2 cellular contexts compared by ENCODE assay signal in the genomic region with DNA sequence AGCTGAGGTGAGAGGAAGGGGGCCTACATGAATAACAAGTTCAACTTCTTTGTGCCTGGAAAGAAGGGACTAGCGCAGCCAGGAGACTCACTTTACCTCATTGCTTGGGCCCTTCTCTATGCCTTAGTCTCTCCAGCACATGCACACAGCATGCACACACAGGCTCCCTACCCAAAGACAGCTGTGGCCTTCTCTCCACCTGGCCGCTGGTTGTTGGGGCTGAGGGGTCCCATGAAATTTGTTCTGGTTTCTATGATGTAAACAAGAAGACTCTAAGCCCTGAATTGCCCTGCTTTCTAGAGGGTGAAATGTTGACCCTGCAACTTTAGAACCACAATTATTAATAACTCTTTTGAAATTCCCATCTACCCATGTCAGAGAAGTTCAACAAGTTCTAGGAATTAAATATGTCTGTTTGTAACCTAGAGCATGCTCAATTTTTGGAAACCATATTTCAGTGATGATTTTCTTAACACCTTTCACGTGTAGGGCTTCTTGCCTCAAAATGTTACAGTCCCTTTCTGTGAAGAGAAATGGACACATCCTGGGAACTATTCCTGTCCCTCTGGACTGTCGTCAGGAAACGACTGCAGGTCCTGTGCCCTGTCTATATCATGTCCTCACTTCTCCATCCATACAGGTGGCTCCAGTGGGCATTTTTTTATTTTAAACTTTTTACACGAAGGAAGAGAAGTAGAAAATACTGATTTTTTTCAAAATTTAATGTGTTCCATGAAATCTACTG. TPM values are rescaled to one million over a fixed set of nuclear protein-coding genes. Genes with fewer than 3 reads are reported as not detected.
"Had no signal": no experiment of that assay in that cellular context is flagged by ENCODE, and none has a peak within 500 bp of the region (broad histone marks: within the 10 kb centered on the region; RNA-seq: fewer than 3 reads in every experiment).

No MANE protein-coding gene starts in this region.

RNA-seq across cellular contexts. Expression of a gene that starts 15.4 kb away (rescaled TPM):
- polyA plus RNA-seq: GM23248, GM23338 had no signal
